Comparison of ENCODE assay signal across 13 cellular contexts in the genomic region with DNA sequence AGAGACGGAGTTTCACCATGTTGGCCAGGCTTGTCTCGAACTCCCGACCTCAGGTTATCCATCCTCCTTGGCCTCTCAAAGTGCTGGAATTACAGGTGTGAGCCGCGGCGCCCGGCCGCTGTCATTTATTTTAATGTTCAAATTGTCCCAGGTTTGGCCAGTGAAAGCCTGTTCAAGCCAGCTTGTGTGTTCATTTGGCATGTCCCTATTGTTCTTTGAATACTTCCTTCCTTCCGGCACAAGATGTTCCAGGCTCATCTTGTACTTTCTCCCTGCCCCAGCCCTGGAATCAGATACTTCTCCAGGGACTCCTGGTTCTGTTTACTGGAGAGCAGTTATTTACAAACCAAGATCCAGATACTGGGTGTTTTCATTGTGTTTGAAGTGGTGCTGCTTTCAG. TPM values are rescaled to one million over a fixed set of nuclear protein-coding genes. Genes with fewer than 3 reads are reported as not detected.
DNase-seq lines count a peak whose midpoint lies in the region; ATAC-seq, FAIRE-seq and TF ChIP-seq lines count a peak whose summit lies in the region.
"Had no signal": no experiment of that assay in that cellular context is flagged by ENCODE, and none has a peak within 500 bp of the region (broad histone marks: within the 10 kb centered on the region; RNA-seq: fewer than 3 reads in every experiment).

No MANE protein-coding gene starts in this region.

- H3K36me3 ChIP-seq in body of pancreas (replicated peaks in 1 of 2; ENCODE audit: insufficient read depth in 1 of 2, low read depth in 2 of 2) = no peaks in the 10 kb centered on the region
- no peaks in the 10 kb centered on the region for H3K36me3 ChIP-seq in keratinocyte (ENCODE audit: control insufficient read depth in 2 of 2, extremely low read depth in 1 of 2, insufficient read depth in 2 of 2, low read length in 2 of 2)
- H3K36me3 ChIP-seq: MG63 had no signal

- H3K9me1 ChIP-seq in keratinocyte (ENCODE audit: control insufficient read depth, extremely low read depth, insufficient read depth, low read length) = no peaks in the 10 kb centered on the region

- TF ChIP-seq CTCF in body of pancreas (IDR thresholded peaks at IDR 0.05) (no peak), keratinocyte (optimal IDR thresholded peaks at IDR 0.05 in 1 of 3, IDR thresholded peaks at IDR 0.05 in 1 of 3, conservative IDR thresholded peaks at IDR 0.05 in 1 of 3; ENCODE audit: extremely low read depth in 1 of 3, insufficient read depth in 2 of 3, low read length in 3 of 3) (no peak)

- H3K9me3 Mint-ChIP-seq in IgD-negative memory B cell = no peaks in the 10 kb centered on the region

- no peaks in the 10 kb centered on the region for H3K79me2 ChIP-seq in keratinocyte (ENCODE audit: control insufficient read depth, insufficient read depth, low read length)

- H3K27ac Mint-ChIP-seq in IgD-negative memory B cell = no peak overlapping the region

- H3K27ac ChIP-seq in body of pancreas (peak overlapping the region in 2 of 4 donors; percentile 90 to 95), keratinocyte (ENCODE audit: control insufficient read depth, insufficient read depth, low read length) (no peak overlapping the region)

- H3K4me1 ChIP-seq in body of pancreas (peaks cover 6% of the 10 kb centered on the region), keratinocyte (ENCODE audit: control insufficient read depth, extremely low read depth, insufficient read depth, low read length) (no peaks in the 10 kb centered on the region)

- DNase-seq in body of pancreas (peak in 3 of 4 donors; percentile 16 to 19 (median 17)), keratinocyte (ENCODE audit: low read depth, low spot score) (no peak), pulmonary artery endothelial cell (ENCODE audit: low read depth, low spot score) (peak; percentile 44), activated gamma-delta T cell treated with Interleukin-2 at 50 U/mL for 16 hours (no peak), COLO668 (lab: John Stamatoyannopoulos, UW; ENCODE audit: unreplicated experiment) (no peak), cortex of kidney (lab: John Stamatoyannopoulos, UW) (no peak)
- DNase-seq: activated T-cell treated with anti-CD3 and anti-CD28 coated beads, Interleukin-2, amount 50 U/mL, for 48 hours; MG63; NCI-H82 had no signal

- peak overlapping the region in 3 of 4 donors; percentile 61 to 79 (median 63) for H3K4me3 Mint-ChIP-seq in IgD-negative memory B cell

- H3K4me2 ChIP-seq in keratinocyte (ENCODE audit: control insufficient read depth, extremely low read depth, insufficient read depth, low read depth, low read length) = no peak overlapping the region

- intact Hi-C loops in body of pancreas (cut with DNase I) = no loop called here

- H3K36me3 Mint-ChIP-seq in IgD-negative memory B cell = no peaks in the 10 kb centered on the region

- dilution Hi-C loops in keratinocyte (cut with MboI; ENCODE audit: extremely low pct_ligation_motif_present, low sequenced_read_pairs) = no loop called here

- peaks cover 0 to 2% (median 2%) of the 10 kb centered on the region in 3 donors for H3K4me1 Mint-ChIP-seq in IgD-negative memory B cell

- no peaks in the 10 kb centered on the region for H4K20me1 ChIP-seq in keratinocyte (ENCODE audit: control insufficient read depth, extremely low read depth, insufficient read depth, low read length)

- peak; percentile 13 for FAIRE-seq in keratinocyte (lab: Jason Lieb, UNC)
- FAIRE-seq: GM12891 had no signal

- no peak for ATAC-seq in body of pancreas
- ATAC-seq in HG03469 (IDR thresholded peaks at IDR 0.05; ENCODE audit: unreplicated experiment) = no peak

- WGBS in body of pancreas, 2 donors = 93 to 96% methylated on average over 9 of the region's 9 CpGs

- TF ChIP-seq POLR2A in body of pancreas (IDR thresholded peaks at IDR 0.05) = no peak

- H2AFZ ChIP-seq in keratinocyte (ENCODE audit: control insufficient read depth, low read length) = peak overlapping the region; percentile 24

- no peak overlapping the region for H3K9ac ChIP-seq in keratinocyte (ENCODE audit: control insufficient read depth, extremely low read depth, insufficient read depth, low read length)

- H3K9me3 ChIP-seq in body of pancreas = no peaks in the 10 kb centered on the region
- H3K9me3 ChIP-seq in keratinocyte (ENCODE audit: control insufficient read depth, low read depth, low read length) = no peaks in the 10 kb centered on the region
- H3K9me3 ChIP-seq: MG63 had no signal

- peaks cover 32% of the 10 kb centered on the region for H3K27me3 Mint-ChIP-seq in IgD-negative memory B cell

- H3K27me3 ChIP-seq in body of pancreas (no peaks in the 10 kb centered on the region), keratinocyte (ENCODE audit: control insufficient read depth, extremely low read depth, insufficient read depth, low read length) (no peaks in the 10 kb centered on the region)
- H3K27me3 ChIP-seq: MG63 had no signal

- no peak overlapping the region for H3K4me3 ChIP-seq in body of pancreas
- H3K4me3 ChIP-seq in keratinocyte (ENCODE audit: control insufficient read depth in 2 of 3, extremely low read depth in 1 of 3, insufficient read depth in 2 of 3, low read depth in 1 of 3, low read length in 3 of 3) = no peak overlapping the region
- H3K4me3 ChIP-seq: MG63 had no signal

RNA-seq across cellular contexts. Expression of gene ZBTB8B, which starts 37.0 kb away (rescaled TPM):
- polyA plus RNA-seq in IgD-negative memory B cell = not detected
- under 1 TPM in 1 of 2 donors, not detected in 1; 0.26 TPM for total RNA-seq in body of pancreas
- not detected in 3 replicates for polyA plus RNA-seq in keratinocyte
- polyA plus RNA-seq in keratinocyte (2011; ENCODE audit: low read depth) = not detected
- polyA plus RNA-seq in keratinocyte (2011; cell fraction: cytosol; rRNA removed) = not detected in 2 replicates
- polyA plus RNA-seq in keratinocyte (2011; cell fraction: nucleus; rRNA removed) = not detected in 2 replicates
- not detected in 2 replicates for polyA plus RNA-seq in keratinocyte (2012; ENCODE audit: low replicate concordance)
- not detected in 3 replicates for polyA minus RNA-seq in keratinocyte
- not detected for polyA minus RNA-seq in keratinocyte (2011; cell fraction: cytosol; rRNA and poly(A)+ RNA removed)
- not detected in 2 replicates for polyA minus RNA-seq in keratinocyte (2011; cell fraction: nucleus; rRNA and poly(A)+ RNA removed)
- total RNA-seq in pulmonary artery endothelial cell = under 0.01 and 0.07 TPM in 2 replicates
- total RNA-seq: T-helper 2 cell treated with Interferon-gamma antibody and Interleukin-4, amounts not matched to agents 100 ng/mL and 5 ng/mL, for 36 hours had no signal

RNA-seq across cellular contexts. Expression of gene ZBTB8A, which starts 37.4 kb away (rescaled TPM):
- polyA plus RNA-seq in IgD-negative memory B cell (0.14 TPM), keratinocyte (3.4 to 5.3 TPM (median 4.1 TPM) in 3 replicates)
- total RNA-seq in body of pancreas (1 to 10 TPM; 3.0 to 3.9 TPM), pulmonary artery endothelial cell (6.9 and 10.4 TPM in 2 replicates)
- 2.4 TPM for polyA plus RNA-seq in keratinocyte (2011; ENCODE audit: low read depth)
- 1.9 and 4.7 TPM in 2 replicates for polyA plus RNA-seq in keratinocyte (2011; cell fraction: cytosol; rRNA removed)
- 4.0 and 4.5 TPM in 2 replicates for polyA plus RNA-seq in keratinocyte (2011; cell fraction: nucleus; rRNA removed)
- 1.7 and 3.3 TPM in 2 replicates for polyA plus RNA-seq in keratinocyte (2012; ENCODE audit: low replicate concordance)
- polyA minus RNA-seq in keratinocyte = 0.72 to 9.6 TPM (median 4.2 TPM) in 3 replicates
- polyA minus RNA-seq in keratinocyte (2011; cell fraction: cytosol; rRNA and poly(A)+ RNA removed) = 2.1 TPM
- polyA minus RNA-seq in keratinocyte (2011; cell fraction: nucleus; rRNA and poly(A)+ RNA removed) = 3.3 and 6.8 TPM in 2 replicates

Comparison
In these comparisons a context has a peak if more than half of its experiments do, and no peak if none do; other contexts are left out.
1. DNase-seq: peak in body of pancreas (3 of 4) and pulmonary artery endothelial cell (single experiment); none in keratinocyte (single experiment), activated gamma-delta T cell treated with Interleukin-2 at 50 U/mL for 16 hours (single experiment), COLO668 (single experiment) and cortex of kidney (single experiment).